ENCODE assay signal across 29 cellular contexts in genomic region chr4:1655081-1655480, GRCh38. TPM values are rescaled to one million over a fixed set of nuclear protein-coding genes. Genes with fewer than 3 reads are reported as not detected.
"Had no signal": no experiment of that assay in that cellular context is flagged by ENCODE, and none has a peak within 500 bp of the region (broad histone marks: within the 10 kb centered on the region; RNA-seq: fewer than 3 reads in every experiment).

No MANE protein-coding gene starts in this region.

- H3K9ac ChIP-seq: neural progenitor cell had no signal

- H2AFZ ChIP-seq: neural progenitor cell had no signal

- H3K4me2 ChIP-seq: neural progenitor cell, smooth muscle cell had no signal

- H3K36me3 ChIP-seq: neural progenitor cell, neutrophil, pancreas, prostate gland, right atrium auricular region, thoracic aorta, thyroid gland, upper lobe of left lung, vagina had no signal

- FAIRE-seq: pancreas, urothelium cell line had no signal

- H3K4me1 ChIP-seq: neural progenitor cell, pancreas, prostate gland, right atrium auricular region, spleen, stomach, thyroid gland, tibial nerve, upper lobe of left lung, vagina had no signal

- H3K9me3 ChIP-seq: neutrophil, pancreas, prostate gland, right atrium auricular region, spleen, stomach, thoracic aorta, thyroid gland, tibial nerve, upper lobe of left lung, vagina had no signal

- H3K27me3 ChIP-seq: neural progenitor cell, neutrophil, pancreas, right atrium auricular region, spleen, stomach, thyroid gland, tibial nerve, upper lobe of left lung, vagina had no signal

- ATAC-seq: naive thymus-derived CD4-positive, alpha-beta T cell; natural killer cell; pancreas; sciatic nerve; stimulated activated naive B cell treated with anti-CD40 and anti-IgM and Interleukin-4, amounts not matched to agents 10 μg/mL and 1 μg/mL and 100 μg/mL, for 72 hours had no signal

- H3K27ac ChIP-seq: neural progenitor cell, neutrophil, pancreas, prostate gland, right atrium auricular region, skin epidermis, spleen, stomach, thoracic aorta, thyroid gland, tibial nerve, upper lobe of left lung, vagina had no signal

- DNase-seq: naive thymus-derived CD4-positive, alpha-beta T cell; natural killer cell; nucleus accumbens; retina; spleen; stimulated activated CD4-positive, alpha-beta T cell treated with anti-CD3 and anti-CD28 coated beads, Interleukin-12 subunit alpha, Interleukin-12 subunit beta, amount 100 ng/mL, for 4 hours; stimulated activated CD4-positive, alpha-beta T cell treated with anti-CD3 and anti-CD28 coated beads, Interleukin-1b, Interleukin-23, amount 100 ng/mL, for 48 hours; stimulated activated CD4-positive, alpha-beta T cell treated with anti-CD3 and anti-CD28 coated beads, Interleukin-4, amount 100 ng/mL, for 1 hour; stimulated activated CD4-positive, alpha-beta T cell treated with anti-CD3 and anti-CD28 coated beads, Interleukin-4, amount 100 ng/mL, for 4 hours; stimulated activated CD8-positive, alpha-beta memory T cell treated with anti-CD3 and anti-CD28 coated beads, Interleukin-4, amount 100 ng/mL, for 48 hours; stimulated activated naive B cell treated with anti-CD40 and anti-IgM and Interleukin-4, amounts not matched to agents 10 μg/mL and 1 μg/mL and 100 μg/mL, for 72 hours; stimulated activated naive CD4-positive, alpha-beta T cell treated with Interleukin-2 at 50 U/mL for 16 hours; stomach; thyroid gland; trophoblast cell had no signal

- H3K4me3 ChIP-seq: neural progenitor cell, pancreas, prostate gland, right atrium auricular region, skin epidermis, smooth muscle cell, spleen, stomach, thoracic aorta, thyroid gland, tibial nerve, upper lobe of left lung, vagina had no signal

RNA-seq across cellular contexts. Expression of gene FAM53A, which starts 29.0 kb away (rescaled TPM):
- total RNA-seq: smooth muscle cell had no signal
- polyA plus RNA-seq: neural cell had no signal
